29 cellular contexts compared by ENCODE assay signal in the genomic region with DNA sequence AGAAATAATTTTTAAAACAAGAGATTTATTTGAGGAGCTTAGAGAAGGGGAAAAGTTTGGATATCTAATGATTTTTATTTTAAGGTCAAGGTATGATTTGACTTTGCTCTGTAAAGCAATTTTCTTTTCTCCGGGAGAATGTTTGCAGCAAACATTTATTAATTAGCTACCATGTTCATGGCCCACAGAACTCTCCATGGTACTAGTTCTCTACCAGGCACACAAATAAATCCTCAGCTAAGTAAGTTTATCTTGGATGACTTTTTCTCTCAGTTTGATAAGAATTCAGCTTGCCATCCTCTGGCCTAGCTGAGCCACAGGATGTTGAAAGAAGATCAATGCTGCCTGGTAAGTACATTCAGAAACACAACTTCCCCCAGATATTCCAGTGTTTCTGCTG.
"Had no signal": no experiment of that assay in that cellular context is flagged by ENCODE, and none has a peak within 500 bp of the region (broad histone marks: within the 10 kb centered on the region; RNA-seq: fewer than 3 reads in every experiment).

No MANE protein-coding gene starts in this region.

- H2AFZ ChIP-seq: neural progenitor cell, parathyroid adenoma had no signal

- H3K36me3 ChIP-seq: neural progenitor cell, ovary, right lobe of liver, sigmoid colon, suprapubic skin, tibial artery, transverse colon, upper lobe of right lung, uterus had no signal

- H3K79me2 ChIP-seq: parathyroid adenoma had no signal

- H3K4me3 ChIP-seq: neural progenitor cell, ovary, psoas muscle, right lobe of liver, sigmoid colon, suprapubic skin, testis, tibial artery, transverse colon, upper lobe of right lung, uterus had no signal

- H3K4me3 Mint-ChIP-seq: natural killer cell; nephron; neural progenitor cell; stimulated activated memory B cell treated with anti-CD40 and anti-IgM and Interleukin-4, amounts not matched to agents 10 μg/mL and 1 μg/mL and 100 μg/mL, for 72 hours; stimulated activated naive CD8-positive, alpha-beta T cell treated with anti-CD3 and anti-CD28 coated beads, Interleukin-15, amount 100 ng/mL, for 72 hours; type B pancreatic cell had no signal

- ATAC-seq: natural killer cell; psoas muscle; right cardiac atrium; right lobe of liver; stimulated activated memory B cell treated with anti-CD40 and anti-IgM and Interleukin-4, amounts not matched to agents 10 μg/mL and 1 μg/mL and 100 μg/mL, for 72 hours; stimulated activated naive CD8-positive, alpha-beta T cell treated with anti-CD3 and anti-CD28 coated beads, Interleukin-15, amount 100 ng/mL, for 72 hours; stimulated activated naive CD8-positive, alpha-beta T cell treated with anti-CD3 and anti-CD28 coated beads, Interleukin-15, Interleukin-2, amounts not matched to agents 100 U/mL and 50 U/mL, for 24 hours; upper lobe of right lung had no signal

- H3K27ac ChIP-seq: neural progenitor cell, ovary, parathyroid adenoma, psoas muscle, right lobe of liver, sigmoid colon, suprapubic skin, testis, tibial artery, transverse colon, upper lobe of right lung, uterus had no signal

- H3K27ac Mint-ChIP-seq: natural killer cell; nephron; neural progenitor cell; progenitor cell of endocrine pancreas; stimulated activated memory B cell treated with anti-CD40 and anti-IgM and Interleukin-4, amounts not matched to agents 10 μg/mL and 1 μg/mL and 100 μg/mL, for 72 hours; stimulated activated naive CD8-positive, alpha-beta T cell treated with anti-CD3 and anti-CD28 coated beads, Interleukin-15, amount 100 ng/mL, for 72 hours; type B pancreatic cell had no signal

- DNase-seq: natural killer cell; occipital lobe; ovary; posterior cingulate gyrus; psoas muscle; right cardiac atrium; right lobe of liver; sigmoid colon; small intestine; stimulated activated CD4-positive, alpha-beta T cell treated with anti-CD3 and anti-CD28 coated beads, Interleukin-15, amount 100 ng/mL, for 24 hours; stimulated activated CD4-positive, alpha-beta T cell treated with anti-CD3 and anti-CD28 coated beads, Interleukin-2, amount 100 ng/mL, for 24 hours; stimulated activated CD4-positive, alpha-beta T cell treated with anti-CD3 and anti-CD28 coated beads, Interleukin-2, amount 100 ng/mL, for 48 hours; stimulated activated CD4-positive, alpha-beta T cell treated with anti-CD3 and anti-CD28 coated beads, Interleukin-4, amount 100 ng/mL, for 24 hours; stimulated activated naive CD4-positive, alpha-beta T cell; stimulated activated naive CD8-positive, alpha-beta T cell treated with anti-CD3 and anti-CD28 coated beads, Interleukin-15, amount 100 ng/mL, for 72 hours; stimulated activated naive CD8-positive, alpha-beta T cell treated with anti-CD3 and anti-CD28 coated beads, Interleukin-15, Interleukin-2, amounts not matched to agents 100 U/mL and 50 U/mL, for 24 hours; substantia nigra; testis; tibial artery; transverse colon; upper lobe of right lung; uterus had no signal

- H3K4me2 ChIP-seq: neural progenitor cell had no signal

- H3K4me1 ChIP-seq: neural progenitor cell, parathyroid adenoma, psoas muscle, right lobe of liver, sigmoid colon, suprapubic skin, testis, tibial artery, transverse colon, upper lobe of right lung, uterus had no signal

- H3K9me3 Mint-ChIP-seq: natural killer cell; nephron; neural progenitor cell; stimulated activated memory B cell treated with anti-CD40 and anti-IgM and Interleukin-4, amounts not matched to agents 10 μg/mL and 1 μg/mL and 100 μg/mL, for 72 hours; stimulated activated naive CD8-positive, alpha-beta T cell treated with anti-CD3 and anti-CD28 coated beads, Interleukin-15, amount 100 ng/mL, for 72 hours; type B pancreatic cell had no signal

- H3K4me1 Mint-ChIP-seq: natural killer cell; nephron; neural progenitor cell; stimulated activated memory B cell treated with anti-CD40 and anti-IgM and Interleukin-4, amounts not matched to agents 10 μg/mL and 1 μg/mL and 100 μg/mL, for 72 hours; stimulated activated naive CD8-positive, alpha-beta T cell treated with anti-CD3 and anti-CD28 coated beads, Interleukin-15, amount 100 ng/mL, for 72 hours had no signal

- H3K9me3 ChIP-seq: ovary, psoas muscle, right lobe of liver, sigmoid colon, suprapubic skin, testis, tibial artery, transverse colon, upper lobe of right lung, uterus had no signal

- H3K27me3 Mint-ChIP-seq: stimulated activated memory B cell treated with anti-CD40 and anti-IgM and Interleukin-4, amounts not matched to agents 10 μg/mL and 1 μg/mL and 100 μg/mL, for 72 hours had no signal

- H3K27me3 ChIP-seq: neural progenitor cell, ovary, right lobe of liver, sigmoid colon, testis, tibial artery, upper lobe of right lung, uterus had no signal

- H3K36me3 Mint-ChIP-seq: natural killer cell; neural progenitor cell; stimulated activated memory B cell treated with anti-CD40 and anti-IgM and Interleukin-4, amounts not matched to agents 10 μg/mL and 1 μg/mL and 100 μg/mL, for 72 hours; type B pancreatic cell had no signal
